Comparison of ENCODE assay signal across 1 cellular context in genomic region chr7:92528188-92528957, GRCh38.
TF ChIP-seq lines count a peak whose summit lies in the region.

TSS of gene PEX1 (minus strand) at chr7:92528520. CDS start at chr7:92528435, 85 bp downstream.
TSS of gene RBM48 (plus strand) at chr7:92528795. CDS start at chr7:92528814, 19 bp downstream.

TF ChIP-seq in GM12878, 131 proteins besides CTCF, POLR2A, EP300 and RAD21 (continued from another document and continues in another):
- TF ChIP-seq, protein P1, sequence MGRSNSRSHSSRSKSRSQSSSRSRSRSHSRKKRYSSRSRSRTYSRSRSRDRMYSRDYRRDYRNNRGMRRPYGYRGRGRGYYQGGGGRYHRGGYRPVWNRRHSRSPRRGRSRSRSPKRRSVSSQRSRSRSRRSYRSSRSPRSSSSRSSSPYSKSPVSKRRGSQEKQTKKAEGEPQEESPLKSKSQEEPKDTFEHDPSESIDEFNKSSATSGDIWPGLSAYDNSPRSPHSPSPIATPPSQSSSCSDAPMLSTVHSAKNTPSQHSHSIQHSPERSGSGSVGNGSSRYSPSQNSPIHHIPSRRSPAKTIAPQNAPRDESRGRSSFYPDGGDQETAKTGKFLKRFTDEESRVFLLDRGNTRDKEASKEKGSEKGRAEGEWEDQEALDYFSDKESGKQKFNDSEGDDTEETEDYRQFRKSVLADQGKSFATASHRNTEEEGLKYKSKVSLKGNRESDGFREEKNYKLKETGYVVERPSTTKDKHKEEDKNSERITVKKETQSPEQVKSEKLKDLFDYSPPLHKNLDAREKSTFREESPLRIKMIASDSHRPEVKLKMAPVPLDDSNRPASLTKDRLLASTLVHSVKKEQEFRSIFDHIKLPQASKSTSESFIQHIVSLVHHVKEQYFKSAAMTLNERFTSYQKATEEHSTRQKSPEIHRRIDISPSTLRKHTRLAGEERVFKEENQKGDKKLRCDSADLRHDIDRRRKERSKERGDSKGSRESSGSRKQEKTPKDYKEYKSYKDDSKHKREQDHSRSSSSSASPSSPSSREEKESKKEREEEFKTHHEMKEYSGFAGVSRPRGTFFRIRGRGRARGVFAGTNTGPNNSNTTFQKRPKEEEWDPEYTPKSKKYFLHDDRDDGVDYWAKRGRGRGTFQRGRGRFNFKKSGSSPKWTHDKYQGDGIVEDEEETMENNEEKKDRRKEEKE (IDR thresholded peaks at IDR 0.05) = no peak
- TF ChIP-seq SPI1 (IDR thresholded peaks at IDR 0.05; ENCODE audit: borderline replicate concordance, insufficient read depth, low read depth, low read length) (no peak), RB1 (IDR thresholded peaks at IDR 0.05; ENCODE audit: borderline replicate concordance) (no peak; the same call in 1 of the 2 replicates), GATAD2B (conservative IDR thresholded peaks at IDR 0.05; ENCODE audit: low read depth) (no peak), WRNIP1 (IDR thresholded peaks at IDR 0.05; ENCODE audit: borderline replicate concordance, low read depth, low read length) (no peak), MXI1 (IDR thresholded peaks at IDR 0.05; ENCODE audit: low read depth, low read length) (peak; percentile 80), SKIL (IDR thresholded peaks at IDR 0.05; ENCODE audit: low read depth, poor library complexity, severe bottlenecking) (no peak), ZBTB40 (IDR thresholded peaks at IDR 0.05; ENCODE audit: borderline replicate concordance) (peak; percentile 94), TCF12 (IDR thresholded peaks at IDR 0.05; ENCODE audit: low read depth, low read length) (0 out of 2 replicates have a peak, but pooled peaks have one; percentile 36), BHLHE40 (IDR thresholded peaks at IDR 0.05; ENCODE audit: borderline replicate concordance in 1 of 2, low read depth in 2 of 2, low read length in 1 of 2) (peak; percentile 60 to 74; a peak in 3 of 4 replicates), RELA (IDR thresholded peaks at IDR 0.05; ENCODE audit: borderline replicate concordance, partially characterized antibody) (peak; percentile 85), MTA3 (IDR thresholded peaks at IDR 0.05; ENCODE audit: borderline replicate concordance, low read length) (no peak), SIN3A (IDR thresholded peaks at IDR 0.05; ENCODE audit: low read depth, low read length) (peak; percentile 79; the same call in 1 of the 2 replicates), RBBP5 (conservative IDR thresholded peaks at IDR 0.05) (no peak), NR2F1 (conservative IDR thresholded peaks at IDR 0.05) (no peak; the same call in 1 of the 2 replicates), RUNX3 (IDR thresholded peaks at IDR 0.05; ENCODE audit: low read length) (no peak), RFX5 (IDR thresholded peaks at IDR 0.05; ENCODE audit: low read depth, low read length) (peak; percentile 90), PAX5 (IDR thresholded peaks at IDR 0.05; ENCODE audit: borderline replicate concordance, low read depth, low read length) (no peak; the same call in 1 of the 2 replicates), CBX3 (IDR thresholded peaks at IDR 0.05; ENCODE audit: borderline replicate concordance, low read depth) (no peak), KLF5 (IDR thresholded peaks at IDR 0.05; ENCODE audit: partially characterized antibody) (peak; percentile 89), HDAC6 (IDR thresholded peaks at IDR 0.05; ENCODE audit: unreplicated experiment) (no peak), ATF7 (IDR thresholded peaks at IDR 0.05; ENCODE audit: low read depth) (peak; percentile 56; the same call in 1 of the 2 replicates), SP1 (IDR thresholded peaks at IDR 0.05; ENCODE audit: low read depth, low read length) (peak; percentile 94), NR2C1 (IDR thresholded peaks at IDR 0.05) (peak; percentile 45; the same call in 1 of the 2 replicates), POU2F2 (IDR thresholded peaks at IDR 0.05; ENCODE audit: borderline replicate concordance, low read depth, low read length) (0 out of 3 replicates have a peak, but pooled peaks have one; percentile 42), KAT2A (conservative IDR thresholded peaks at IDR 0.05; ENCODE audit: control insufficient read depth, low read depth, low read length) (no peak), EZH2 (IDR thresholded peaks at IDR 0.05; ENCODE audit: borderline replicate concordance, control insufficient read depth, low read depth, low read length) (no peak), CREB1 (IDR thresholded peaks at IDR 0.05; ENCODE audit: low read depth) (peak; percentile 93), NFXL1 (IDR thresholded peaks at IDR 0.05; ENCODE audit: borderline replicate concordance) (no peak), HCFC1 (IDR thresholded peaks at IDR 0.05; ENCODE audit: low read length) (peak; percentile 73), EGR1 (IDR thresholded peaks at IDR 0.05; ENCODE audit: borderline replicate concordance in 1 of 2, low read depth in 2 of 2, low read length in 2 of 2) (peak in 1 of 2 experiments; percentile 70; a peak in 2 of 3 replicates), EED (IDR thresholded peaks at IDR 0.05; ENCODE audit: low read depth) (no peak), IRF4 (IDR thresholded peaks at IDR 0.05; ENCODE audit: low read depth, low read length) (0 out of 2 replicates have a peak, but pooled peaks have one; percentile 29), LARP7 (IDR thresholded peaks at IDR 0.05) (peak; percentile 64), TARDBP (IDR thresholded peaks at IDR 0.05; ENCODE audit: borderline replicate concordance) (peak; percentile 27; the same call in 1 of the 2 replicates), TCF3 (IDR thresholded peaks at IDR 0.05; ENCODE audit: borderline replicate concordance, insufficient read depth, low read depth, low read length) (no peak), ZZZ3 (IDR thresholded peaks at IDR 0.05; ENCODE audit: control insufficient read depth, insufficient read length, low read depth) (no peak), SREBF2 (IDR thresholded peaks at IDR 0.05; ENCODE audit: low read length) (no peak), GABPA (IDR thresholded peaks at IDR 0.05; ENCODE audit: low read depth) (peak; percentile 96), IKZF1 (conservative IDR thresholded peaks at IDR 0.05) (peak; percentile 61), CUX1 (IDR thresholded peaks at IDR 0.05; ENCODE audit: insufficient replicate concordance, low read depth, low read length) (peak; percentile 72)
- TF ChIP-seq, protein P2, sequence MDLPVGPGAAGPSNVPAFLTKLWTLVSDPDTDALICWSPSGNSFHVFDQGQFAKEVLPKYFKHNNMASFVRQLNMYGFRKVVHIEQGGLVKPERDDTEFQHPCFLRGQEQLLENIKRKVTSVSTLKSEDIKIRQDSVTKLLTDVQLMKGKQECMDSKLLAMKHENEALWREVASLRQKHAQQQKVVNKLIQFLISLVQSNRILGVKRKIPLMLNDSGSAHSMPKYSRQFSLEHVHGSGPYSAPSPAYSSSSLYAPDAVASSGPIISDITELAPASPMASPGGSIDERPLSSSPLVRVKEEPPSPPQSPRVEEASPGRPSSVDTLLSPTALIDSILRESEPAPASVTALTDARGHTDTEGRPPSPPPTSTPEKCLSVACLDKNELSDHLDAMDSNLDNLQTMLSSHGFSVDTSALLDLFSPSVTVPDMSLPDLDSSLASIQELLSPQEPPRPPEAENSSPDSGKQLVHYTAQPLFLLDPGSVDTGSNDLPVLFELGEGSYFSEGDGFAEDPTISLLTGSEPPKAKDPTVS (IDR thresholded peaks at IDR 0.05; ENCODE audit: low read depth, low read length) = 0 out of 2 replicates have a peak, but pooled peaks have one; percentile 25
- TF ChIP-seq, protein P3, sequence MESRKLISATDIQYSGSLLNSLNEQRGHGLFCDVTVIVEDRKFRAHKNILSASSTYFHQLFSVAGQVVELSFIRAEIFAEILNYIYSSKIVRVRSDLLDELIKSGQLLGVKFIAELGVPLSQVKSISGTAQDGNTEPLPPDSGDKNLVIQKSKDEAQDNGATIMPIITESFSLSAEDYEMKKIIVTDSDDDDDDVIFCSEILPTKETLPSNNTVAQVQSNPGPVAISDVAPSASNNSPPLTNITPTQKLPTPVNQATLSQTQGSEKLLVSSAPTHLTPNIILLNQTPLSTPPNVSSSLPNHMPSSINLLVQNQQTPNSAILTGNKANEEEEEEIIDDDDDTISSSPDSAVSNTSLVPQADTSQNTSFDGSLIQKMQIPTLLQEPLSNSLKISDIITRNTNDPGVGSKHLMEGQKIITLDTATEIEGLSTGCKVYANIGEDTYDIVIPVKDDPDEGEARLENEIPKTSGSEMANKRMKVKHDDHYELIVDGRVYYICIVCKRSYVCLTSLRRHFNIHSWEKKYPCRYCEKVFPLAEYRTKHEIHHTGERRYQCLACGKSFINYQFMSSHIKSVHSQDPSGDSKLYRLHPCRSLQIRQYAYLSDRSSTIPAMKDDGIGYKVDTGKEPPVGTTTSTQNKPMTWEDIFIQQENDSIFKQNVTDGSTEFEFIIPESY (IDR thresholded peaks at IDR 0.05) = no peak
- TF ChIP-seq, protein P4, sequence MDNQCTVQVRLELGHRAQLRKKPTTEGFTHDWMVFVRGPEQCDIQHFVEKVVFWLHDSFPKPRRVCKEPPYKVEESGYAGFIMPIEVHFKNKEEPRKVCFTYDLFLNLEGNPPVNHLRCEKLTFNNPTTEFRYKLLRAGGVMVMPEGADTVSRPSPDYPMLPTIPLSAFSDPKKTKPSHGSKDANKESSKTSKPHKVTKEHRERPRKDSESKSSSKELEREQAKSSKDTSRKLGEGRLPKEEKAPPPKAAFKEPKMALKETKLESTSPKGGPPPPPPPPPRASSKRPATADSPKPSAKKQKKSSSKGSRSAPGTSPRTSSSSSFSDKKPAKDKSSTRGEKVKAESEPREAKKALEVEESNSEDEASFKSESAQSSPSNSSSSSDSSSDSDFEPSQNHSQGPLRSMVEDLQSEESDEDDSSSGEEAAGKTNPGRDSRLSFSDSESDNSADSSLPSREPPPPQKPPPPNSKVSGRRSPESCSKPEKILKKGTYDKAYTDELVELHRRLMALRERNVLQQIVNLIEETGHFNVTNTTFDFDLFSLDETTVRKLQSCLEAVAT (IDR thresholded peaks at IDR 0.05) = peak; percentile 100
